ENCODE assay signal across 9 cellular contexts in genomic region chr12:110739894-110740293, GRCh38. TPM values are rescaled to one million over a fixed set of nuclear protein-coding genes. Genes with fewer than 3 reads are reported as not detected.
DNase-seq lines count a peak whose midpoint lies in the region; ATAC-seq and TF ChIP-seq lines count a peak whose summit lies in the region.
"Had no signal": no experiment of that assay in that cellular context is flagged by ENCODE, and none has a peak within 500 bp of the region (broad histone marks: within the 10 kb centered on the region; RNA-seq: fewer than 3 reads in every experiment).

No MANE protein-coding gene starts in this region.

- no peak for TF ChIP-seq RAD21 in SK-N-SH (IDR thresholded peaks at IDR 0.05; ENCODE audit: low read length)

- no peak overlapping the region for H3K27ac ChIP-seq in SK-N-SH (ENCODE audit: low read depth in 2 of 2, low read length in 1 of 2)
- no peak overlapping the region for H3K27ac ChIP-seq in SK-N-MC

- peaks cover 0 to 23% of the 10 kb centered on the region in 2 experiments for H3K36me3 ChIP-seq in SK-N-SH (replicated peaks in 1 of 2; ENCODE audit: control insufficient read depth in 1 of 2, insufficient read depth in 2 of 2, low read length in 1 of 2)
- H3K36me3 ChIP-seq in SK-N-MC (ENCODE audit: insufficient read depth, low read length): peaks cover 33% of the 10 kb centered on the region

- H3K27me3 ChIP-seq in SK-N-SH (ENCODE audit: insufficient read depth): no peaks in the 10 kb centered on the region

- no peaks in the 10 kb centered on the region for H3K9me2 ChIP-seq in SK-N-SH

- peaks cover 26 to 28% of the 10 kb centered on the region in 2 experiments for H3K4me1 ChIP-seq in SK-N-SH (ENCODE audit: control insufficient read depth in 1 of 2, insufficient read depth in 2 of 2, low read depth in 1 of 2, low read length in 1 of 2)

- H4K20me1 ChIP-seq in SK-N-SH (ENCODE audit: insufficient read depth): peaks cover 73% of the 10 kb centered on the region

- 94% methylated on average over 3 of the region's 3 CpGs for WGBS in SK-N-SH (ENCODE audit: low lambda C conversion rate)

- TF ChIP-seq EP300 in SK-N-SH (IDR thresholded peaks at IDR 0.05; ENCODE audit: borderline replicate concordance in 1 of 2, low read depth in 1 of 2, low read length in 1 of 2): no peak

- DNase-seq in SK-N-SH: no peak
- no peak for DNase-seq in SK-N-MC (ENCODE audit: low read depth, low spot score)
- no peak for DNase-seq in fibroblast of mammary gland (ENCODE audit: low read depth)
- DNase-seq in stimulated activated CD8-positive, alpha-beta memory T cell treated with anti-CD3 and anti-CD28 coated beads, Interleukin-4, amount 100 ng/mL, for 48 hours: peak; percentile 23
- no peak for DNase-seq in middle frontal gyrus (ENCODE audit: extremely low spot score, low spot score)
- no peak for DNase-seq in hippocampal formation (lab: John Stamatoyannopoulos, UW)
- DNase-seq in NCI-H226: no peak
- DNase-seq: SHP77 had no signal

- H3K4me3 ChIP-seq in SK-N-SH (ENCODE audit: low read depth in 2 of 2, low read length in 1 of 2): peak overlapping the region; percentile 4 to 38; a peak in 2 of 4 replicates
- peak overlapping the region; percentile 89 for H3K4me3 ChIP-seq in SK-N-MC
- peak overlapping the region; percentile 22 for H3K4me3 ChIP-seq in fibroblast of mammary gland (ENCODE audit: control insufficient read depth, low read depth, low read length)

- H3K4me2 ChIP-seq in SK-N-SH: peak overlapping the region; percentile 78

- H3K9ac ChIP-seq in SK-N-SH (no peak overlapping the region), SK-N-MC (ENCODE audit: insufficient read length) (no peak overlapping the region)

- POLR2A ChIA-PET in SK-N-SH (lab: Yijun Ruan, JAX): no interaction called here

- peaks cover 78% of the 10 kb centered on the region for H3K79me2 ChIP-seq in SK-N-SH (ENCODE audit: insufficient read depth)

- CTCF ChIA-PET in SK-N-SH (lab: Yijun Ruan, JAX): interaction anchor here (0.7 to 4.6 kb wide), 4 partner anchors 31 to 148 kb away, joined by 3 to 15 read pairs (median 4); no protein-coding TSS in a partner anchor

- no peak for TF ChIP-seq CTCF in SK-N-SH (IDR thresholded peaks at IDR 0.05)
- TF ChIP-seq CTCF in fibroblast of mammary gland (conservative IDR thresholded peaks at IDR 0.05; ENCODE audit: control insufficient read depth, insufficient read depth, low read depth, low read length): no peak

- no peak for ATAC-seq in SK-N-SH treated with all-trans-retinoic acid at 6 μM for 48 hours

- peaks cover 19% of the 10 kb centered on the region for H3F3A ChIP-seq in SK-N-SH (replicated peaks; ENCODE audit: insufficient read depth)

- H3K9me3 ChIP-seq in SK-N-SH (no peaks in the 10 kb centered on the region), SK-N-MC (ENCODE audit: low read depth, low read length) (no peaks in the 10 kb centered on the region)

- H2AFZ ChIP-seq in SK-N-SH (ENCODE audit: low read depth): no peak overlapping the region

TF ChIP-seq in SK-N-SH, 30 proteins besides CTCF, POLR2A, EP300 and RAD21:
- TF ChIP-seq MXI1 (IDR thresholded peaks at IDR 0.05; ENCODE audit: low read depth, low read length): no peak
- TF ChIP-seq POLR2AphosphoS5 (IDR thresholded peaks at IDR 0.05; ENCODE audit: low read depth, low read length): no peak

TF ChIP-seq in SK-N-SH treated with all-trans-retinoic acid at 6 μM for 48 hours, 23 proteins besides CTCF, POLR2A, EP300 and RAD21:
- TF ChIP-seq SNAI2 (CRISPR knock-in tag; IDR thresholded peaks at IDR 0.05) (no peak), POU6F1 (CRISPR knock-in tag; IDR thresholded peaks at IDR 0.05; ENCODE audit: borderline replicate concordance, low read depth) (no peak), OSR1 (CRISPR knock-in tag; IDR thresholded peaks at IDR 0.05) (no peak), ZFP3 (CRISPR knock-in tag; IDR thresholded peaks at IDR 0.05) (no peak), PATZ1 (CRISPR knock-in tag; IDR thresholded peaks at IDR 0.05; ENCODE audit: borderline replicate concordance) (no peak)

RNA-seq across cellular contexts. Expression of gene PPP1CC, which starts 2.8 kb away (rescaled TPM):
- 62.0 and 74.3 TPM in 2 replicates for polyA plus RNA-seq in SK-N-SH (2012; rRNA removed)
- polyA plus RNA-seq in SK-N-SH (2012; cell fraction: cytosol; rRNA removed): 90.5 and 111 TPM in 2 replicates
- polyA plus RNA-seq in SK-N-SH (2012; cell fraction: nucleus; rRNA removed): 34.3 and 68.3 TPM in 2 replicates

RNA-seq across cellular contexts. Expression of gene HVCN1, which starts 51.0 kb away (rescaled TPM):
- 0.03 TPM in 2 replicates for polyA plus RNA-seq in SK-N-SH (2012; rRNA removed)
- polyA plus RNA-seq in SK-N-SH (2012; cell fraction: cytosol; rRNA removed): 0.03 and 0.10 TPM in 2 replicates
- polyA plus RNA-seq in SK-N-SH (2012; cell fraction: nucleus; rRNA removed): 0.09 TPM in 1 of 2 replicates, not detected in the other

Comparison
In these comparisons a context has a peak if more than half of its experiments do, and no peak if none do; other contexts are left out.
1. H3K4me3 ChIP-seq: peak in every context shown above with its lines; median percentile 89 in SK-N-MC; 22 in fibroblast of mammary gland; 21 in SK-N-SH.